Comparison of ENCODE assay signal across 11 cellular contexts in the genomic region with DNA sequence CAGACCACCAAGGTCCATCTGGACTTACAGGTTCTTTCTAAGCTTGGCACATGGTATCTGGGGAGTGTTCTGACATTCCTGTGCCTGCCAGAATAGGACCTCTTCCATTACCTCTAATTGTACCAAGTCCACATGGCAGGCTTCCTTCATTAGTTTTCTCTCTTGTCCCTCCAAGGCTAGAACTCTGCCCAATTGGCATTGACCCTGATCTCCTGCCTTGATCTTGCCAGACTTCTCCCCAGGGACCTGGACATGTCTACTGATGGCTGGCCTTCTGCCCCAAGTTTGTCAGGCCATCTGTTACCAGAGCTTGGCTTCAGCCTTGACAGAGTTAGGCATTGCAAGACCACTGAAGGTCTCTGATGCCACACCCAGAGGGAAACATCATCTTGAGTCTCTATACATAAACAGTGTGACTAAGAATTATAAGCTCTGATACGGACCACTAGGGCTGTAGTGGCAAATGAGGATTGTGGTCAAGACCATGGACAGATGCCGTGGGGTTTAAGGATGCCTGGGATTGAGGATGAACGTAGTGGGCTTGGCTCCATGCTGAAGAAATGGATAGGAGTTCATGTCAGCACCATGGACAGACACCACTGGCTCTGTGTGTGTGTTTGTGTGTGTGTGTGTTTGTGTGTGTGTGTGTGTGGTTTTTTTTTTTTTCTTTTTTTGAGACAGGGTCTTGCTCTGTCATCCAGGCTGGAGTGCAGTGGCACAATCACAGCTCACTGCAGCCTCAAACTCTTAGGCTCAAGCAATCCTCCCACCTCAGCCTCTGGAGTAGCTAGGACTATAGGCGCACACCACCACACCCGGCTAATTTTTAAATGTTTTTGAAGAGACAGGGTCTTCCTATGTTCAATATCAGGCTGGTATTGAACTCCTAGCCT. TPM values are rescaled to one million over a fixed set of nuclear protein-coding genes. Genes with fewer than 3 reads are reported as not detected.
DNase-seq lines count a peak whose midpoint lies in the region; ATAC-seq and TF ChIP-seq lines count a peak whose summit lies in the region.
"Had no signal": no experiment of that assay in that cellular context is flagged by ENCODE, and none has a peak within 500 bp of the region (broad histone marks: within the 10 kb centered on the region; RNA-seq: fewer than 3 reads in every experiment).

No MANE protein-coding gene starts in this region.

- H3K27me3 Mint-ChIP-seq in endothelial cell (ENCODE audit: unreplicated experiment) (peaks cover 3% of the 10 kb centered on the region), neural crest cell (ENCODE audit: low read depth) (peaks cover 45% of the 10 kb centered on the region)
- H3K27me3 Mint-ChIP-seq: activated CD4-positive, alpha-beta memory T cell treated with anti-CD3 and anti-CD28 coated beads for 36 hours had no signal

- TF ChIP-seq CTCF in endothelial cell (IDR thresholded peaks at IDR 0.05; ENCODE audit: unreplicated experiment) (no peak), neural crest cell (conservative IDR thresholded peaks at IDR 0.05) (no peak)

- no peaks in the 10 kb centered on the region for H3K4me1 Mint-ChIP-seq in endothelial cell (ENCODE audit: unreplicated experiment)
- no peaks in the 10 kb centered on the region for H3K4me1 Mint-ChIP-seq in neural crest cell
- H3K4me1 Mint-ChIP-seq: immature natural killer cell had no signal

- ATAC-seq in HG02981 (IDR thresholded peaks at IDR 0.05; ENCODE audit: unreplicated experiment) (no peak), HG03571 (IDR thresholded peaks at IDR 0.05; ENCODE audit: unreplicated experiment) (no peak)
- ATAC-seq: psoas muscle had no signal

- H3K4me3 Mint-ChIP-seq in endothelial cell (ENCODE audit: unreplicated experiment): no peak overlapping the region
- no peak overlapping the region for H3K4me3 Mint-ChIP-seq in neural crest cell
- H3K4me3 Mint-ChIP-seq: activated CD4-positive, alpha-beta memory T cell treated with anti-CD3 and anti-CD28 coated beads for 36 hours; immature natural killer cell had no signal

- H3K36me3 Mint-ChIP-seq in endothelial cell (ENCODE audit: low read depth, unreplicated experiment) (no peaks in the 10 kb centered on the region), neural crest cell (ENCODE audit: low read depth) (no peaks in the 10 kb centered on the region)
- H3K36me3 Mint-ChIP-seq: activated CD4-positive, alpha-beta memory T cell treated with anti-CD3 and anti-CD28 coated beads for 36 hours; immature natural killer cell had no signal

- DNase-seq in HCEC 1CT: peak; percentile 14
- DNase-seq in NCI-H460 (ENCODE audit: extremely low read depth, low read depth): peak; percentile 20
- DNase-seq in endothelial cell (ENCODE audit: low spot score): peak; percentile 58
- peak; percentile 26 for DNase-seq in neural crest cell (ENCODE audit: low read depth, low spot score)
- no peak for DNase-seq in NCI-H1436 treated with DMSO at 0.1 percent for 48 hours (lab: John Stamatoyannopoulos, UW)
- DNase-seq: activated CD4-positive, alpha-beta memory T cell treated with anti-CD3 and anti-CD28 coated beads for 36 hours; immature natural killer cell; NCI-H1092 treated with DMSO at 0.1 percent for 48 hours; psoas muscle had no signal

- H3K27ac Mint-ChIP-seq in endothelial cell (ENCODE audit: unreplicated experiment) (no peak overlapping the region), neural crest cell (ENCODE audit: unreplicated experiment) (no peak overlapping the region)
- H3K27ac Mint-ChIP-seq: activated CD4-positive, alpha-beta memory T cell treated with anti-CD3 and anti-CD28 coated beads for 36 hours; immature natural killer cell had no signal

- no peaks in the 10 kb centered on the region for H3K9me3 Mint-ChIP-seq in endothelial cell (ENCODE audit: unreplicated experiment)
- no peaks in the 10 kb centered on the region for H3K9me3 Mint-ChIP-seq in neural crest cell
- H3K9me3 Mint-ChIP-seq: activated CD4-positive, alpha-beta memory T cell treated with anti-CD3 and anti-CD28 coated beads for 36 hours had no signal

RNA-seq across cellular contexts. Expression of gene PSMB2, which starts 19.5 kb away (rescaled TPM):
- 52.0 and 55.7 TPM in 2 replicates for total RNA-seq in NCI-H460 (2014; rRNA removed; shearing (Covaris generic))
- polyA plus RNA-seq in NCI-H460 (2014; cell fraction: nucleus; rRNA removed): 18.4 and 25.7 TPM in 2 replicates
- total RNA-seq in endothelial cell (ENCODE audit: unreplicated experiment) (69.9 TPM), neural crest cell (104 and 105 TPM in 2 replicates)

RNA-seq across cellular contexts. Expression of gene C1orf216, which starts 57.9 kb away (rescaled TPM):
- 5.1 and 5.5 TPM in 2 replicates for total RNA-seq in NCI-H460 (2014; rRNA removed; shearing (Covaris generic))
- polyA plus RNA-seq in NCI-H460 (2014; cell fraction: nucleus; rRNA removed): 21.8 and 34.5 TPM in 2 replicates
- total RNA-seq in endothelial cell (ENCODE audit: unreplicated experiment): 13.5 TPM
- total RNA-seq in neural crest cell: 18.0 and 19.0 TPM in 2 replicates
